In genomic region chr5:149188383-149188782, GRCh38 we compare ENCODE assay signal across 19 cellular contexts.
"Had no signal": no experiment of that assay in that cellular context is flagged by ENCODE, and none has a peak within 500 bp of the region (broad histone marks: within the 10 kb centered on the region; RNA-seq: fewer than 3 reads in every experiment).

No MANE protein-coding gene starts in this region.

- H3K27ac ChIP-seq: spleen, testis, tibial nerve, upper lobe of right lung had no signal

- H3K36me3 Mint-ChIP-seq: mesothelial cell of epicardium; natural killer cell; stimulated activated naive B cell treated with anti-CD40 and anti-IgM and Interleukin-4, amounts not matched to agents 10 μg/mL and 1 μg/mL and 100 μg/mL, for 72 hours had no signal

- H3K9me3 Mint-ChIP-seq: dendritic cell treated with granulocyte-macrophage colony-stimulating factor and Interleukin-4, amounts not matched to agents 40 ng/mL and 50 ng/mL, for 4 days; endodermal cell; mesothelial cell of epicardium; natural killer cell; stimulated activated naive B cell treated with anti-CD40 and anti-IgM and Interleukin-4, amounts not matched to agents 10 μg/mL and 1 μg/mL and 100 μg/mL, for 72 hours; stimulated activated naive CD8-positive, alpha-beta T cell treated with anti-CD3 and anti-CD28 coated beads, Interleukin-15, amount 100 ng/mL, for 72 hours had no signal

- H3K27ac Mint-ChIP-seq: dendritic cell treated with granulocyte-macrophage colony-stimulating factor and Interleukin-4, amounts not matched to agents 40 ng/mL and 50 ng/mL, for 4 days; endodermal cell; mesothelial cell of epicardium; natural killer cell; stimulated activated naive B cell treated with anti-CD40 and anti-IgM and Interleukin-4, amounts not matched to agents 10 μg/mL and 1 μg/mL and 100 μg/mL, for 72 hours; stimulated activated naive CD8-positive, alpha-beta T cell treated with anti-CD3 and anti-CD28 coated beads, Interleukin-15, amount 100 ng/mL, for 72 hours had no signal

- H3K4me1 ChIP-seq: spleen, testis, tibial nerve, upper lobe of right lung had no signal

- DNase-seq: endodermal cell; heart right ventricle; hypothalamus; kidney glomerular epithelial cell; mammary epithelial cell; natural killer cell; posterior cingulate gyrus; spleen; stimulated activated CD4-positive, alpha-beta T cell treated with anti-CD3 and anti-CD28 coated beads, Interleukin-15, amount 100 ng/mL, for 24 hours; stimulated activated CD4-positive, alpha-beta T cell treated with anti-CD3 and anti-CD28 coated beads, Interleukin-1b, Interleukin-23, amount 100 ng/mL, for 48 hours; stimulated activated CD4-positive, alpha-beta T cell treated with anti-CD3 and anti-CD28 coated beads, Interleukin-4, amount 100 ng/mL, for 24 hours; stimulated activated naive B cell treated with anti-CD40 and anti-IgM and Interleukin-4, amounts not matched to agents 10 μg/mL and 1 μg/mL and 100 μg/mL, for 72 hours; stimulated activated naive CD8-positive, alpha-beta T cell treated with anti-CD3 and anti-CD28 coated beads, Interleukin-15, amount 100 ng/mL, for 72 hours; testis; upper lobe of right lung had no signal

- H3K4me3 Mint-ChIP-seq: dendritic cell treated with granulocyte-macrophage colony-stimulating factor and Interleukin-4, amounts not matched to agents 40 ng/mL and 50 ng/mL, for 4 days; endodermal cell; mesothelial cell of epicardium; natural killer cell; neural crest cell; stimulated activated naive B cell treated with anti-CD40 and anti-IgM and Interleukin-4, amounts not matched to agents 10 μg/mL and 1 μg/mL and 100 μg/mL, for 72 hours; stimulated activated naive CD8-positive, alpha-beta T cell treated with anti-CD3 and anti-CD28 coated beads, Interleukin-15, amount 100 ng/mL, for 72 hours had no signal

- H3K27me3 ChIP-seq: heart right ventricle, testis, tibial nerve, upper lobe of right lung had no signal

- H3K4me3 ChIP-seq: heart right ventricle, spleen, testis, tibial nerve, upper lobe of right lung had no signal

- H3K9me3 ChIP-seq: heart right ventricle, spleen, testis, tibial nerve, upper lobe of right lung had no signal

- H3K36me3 ChIP-seq: spleen had no signal

- H3K4me1 Mint-ChIP-seq: endodermal cell; natural killer cell; stimulated activated naive B cell treated with anti-CD40 and anti-IgM and Interleukin-4, amounts not matched to agents 10 μg/mL and 1 μg/mL and 100 μg/mL, for 72 hours; stimulated activated naive CD8-positive, alpha-beta T cell treated with anti-CD3 and anti-CD28 coated beads, Interleukin-15, amount 100 ng/mL, for 72 hours had no signal
